In the genomic region with DNA sequence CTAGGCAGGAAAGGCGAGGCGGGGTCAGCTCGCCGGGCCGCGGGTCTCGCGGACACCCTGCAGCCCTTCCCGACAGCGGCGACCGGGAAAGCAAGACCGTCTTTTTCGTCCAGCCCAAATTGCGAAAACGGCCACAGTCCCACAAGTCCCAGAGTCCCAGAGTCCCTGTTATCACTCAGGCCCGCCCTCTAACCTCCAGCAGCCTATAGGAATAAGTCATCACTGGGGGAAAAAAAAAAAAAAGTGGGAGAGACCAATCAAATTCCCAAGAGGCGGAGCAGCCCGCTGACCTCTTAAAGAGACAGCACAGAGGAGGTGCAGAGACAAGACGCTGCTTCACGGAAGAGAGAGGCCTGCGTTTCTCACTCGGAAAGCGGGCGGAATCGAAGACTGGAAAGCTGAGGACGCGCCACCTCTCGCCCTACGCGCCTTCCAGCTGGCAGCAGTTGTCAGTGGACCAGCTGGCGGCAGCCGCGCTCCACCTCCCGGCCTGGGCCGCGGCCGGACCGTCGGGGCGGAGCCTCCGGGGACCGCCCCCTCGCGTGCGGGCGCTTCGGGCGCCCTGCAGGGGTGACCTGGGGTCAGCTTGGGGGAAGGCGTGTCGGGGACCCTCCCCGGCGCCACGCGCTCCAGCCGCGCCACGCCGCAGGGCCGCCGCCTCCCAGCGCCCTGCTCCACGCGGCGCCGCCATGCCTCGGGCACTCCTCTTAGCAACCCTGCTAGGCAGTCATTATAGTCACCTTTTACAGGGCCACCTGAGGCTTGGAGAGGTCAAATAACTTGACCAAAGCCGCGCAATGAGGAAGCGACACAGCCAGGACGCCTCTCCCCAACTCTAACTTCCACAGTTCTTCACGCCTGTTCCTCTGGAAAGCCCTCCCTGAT, we compare ENCODE assay signal across 8 cellular contexts. TPM values are rescaled to one million over a fixed set of nuclear protein-coding genes. Genes with fewer than 3 reads are reported as not detected.
DNase-seq lines count a peak whose midpoint lies in the region; TF ChIP-seq lines count a peak whose summit lies in the region.

Gene TPRA1 (minus strand): TSS at position 141 of the 885 bp plus-strand sequence. CDS start 10,587 bp downstream, outside the sequence.

- H3K4me1 ChIP-seq in HAP-1 (peaks cover 14% of the 10 kb centered on the region), stomach smooth muscle (ENCODE audit: control insufficient read depth, insufficient read depth, low read length) (peaks cover 39% of the 10 kb centered on the region)

- no peaks in the 10 kb centered on the region for H3K36me3 Mint-ChIP-seq in neural crest cell (ENCODE audit: low read depth)

- H3K4me3 Mint-ChIP-seq in neural crest cell: peak within 1 kb of the TSS; percentile 90

- H3K4me3 ChIP-seq in HAP-1: peak within 1 kb of the TSS; percentile 63
- peak within 1 kb of the TSS; percentile 94 for H3K4me3 ChIP-seq in MG63
- peak within 1 kb of the TSS; percentile 85 to 88 for H3K4me3 ChIP-seq in foreskin fibroblast (ENCODE audit: low read depth in 1 of 2, low read length in 2 of 2)
- peak within 1 kb of the TSS; percentile 87 to 90 for H3K4me3 ChIP-seq in stomach smooth muscle (ENCODE audit: low read length in 2 of 2)

- no peaks in the 10 kb centered on the region for H3K9me3 Mint-ChIP-seq in neural crest cell

- peak within 1 kb of the TSS; percentile 76 for H3K27ac ChIP-seq in stomach smooth muscle (ENCODE audit: low read length)

- H3K27me3 Mint-ChIP-seq in neural crest cell (ENCODE audit: low read depth): peaks cover 7% of the 10 kb centered on the region

- TF ChIP-seq CTCF in foreskin fibroblast (IDR thresholded peaks at IDR 0.05; ENCODE audit: low read depth, low read length) (peak; percentile 4), neural crest cell (conservative IDR thresholded peaks at IDR 0.05) (no peak)

- DNase-seq in GF-D8 (lab: John Stamatoyannopoulos, UW): peak; percentile 98
- DNase-seq in HAP-1 (ENCODE audit: low spot score in 2 of 2): peak; percentile 94 to 97
- peak; percentile 98 for DNase-seq in MG63
- DNase-seq in SIG-M5 treated with dmso at 0.1 percent for 504 hours (lab: John Stamatoyannopoulos, UW; ENCODE audit: unreplicated experiment): peak; percentile 99
- peak; percentile 76 for DNase-seq in activated gamma-delta T cell treated with Interleukin-2 at 50 U/mL for 16 hours
- peak; percentile 93 to 97 for DNase-seq in foreskin fibroblast
- peak; percentile 76 for DNase-seq in neural crest cell (ENCODE audit: low read depth, low spot score)

- peak within 1 kb of the TSS; percentile 87 to 95 for H3K9ac ChIP-seq in stomach smooth muscle (ENCODE audit: low read length in 2 of 2)

- in situ Hi-C loops in HAP-1 (cut with MboI; ENCODE audit: low sequenced_read_pairs): no loop called here

- H3K9me3 ChIP-seq in HAP-1 (no peaks in the 10 kb centered on the region), MG63 (no peaks in the 10 kb centered on the region), stomach smooth muscle (ENCODE audit: control insufficient read depth in 2 of 2, low read length in 2 of 2) (no peaks in the 10 kb centered on the region)

- peaks cover 29% of the 10 kb centered on the region for H3K4me1 Mint-ChIP-seq in neural crest cell

- no peaks in the 10 kb centered on the region for H3K27me3 ChIP-seq in HAP-1 (ENCODE audit: low read depth)
- no peaks in the 10 kb centered on the region for H3K27me3 ChIP-seq in MG63
- H3K27me3 ChIP-seq in stomach smooth muscle (ENCODE audit: control insufficient read depth in 1 of 2, insufficient read depth in 2 of 2, low read length in 2 of 2): no peaks in the 10 kb centered on the region

- no peak within 1 kb of the TSS for H3K27ac Mint-ChIP-seq in neural crest cell (ENCODE audit: unreplicated experiment)

- peaks cover 5% of the 10 kb centered on the region for H3K36me3 ChIP-seq in HAP-1 (replicated peaks)
- peaks cover 26% of the 10 kb centered on the region for H3K36me3 ChIP-seq in MG63
- peaks cover 2% of the 10 kb centered on the region in 2 donors for H3K36me3 ChIP-seq in stomach smooth muscle (ENCODE audit: control insufficient read depth in 2 of 2, insufficient read depth in 2 of 2, low read length in 2 of 2)

RNA-seq across cellular contexts. Expression of gene TPRA1, which starts in this region (rescaled TPM):
- total RNA-seq in MG63 (2014; rRNA removed; shearing (Covaris generic); ENCODE audit: low replicate concordance): 80.4 and 91.4 TPM in 2 replicates
- 27.2 and 27.4 TPM in 2 replicates for total RNA-seq in neural crest cell

Comparison
In these comparisons a context has a peak if more than half of its experiments do, and no peak if none do; other contexts are left out.
1. Peak in every context shown above with its lines: DNase-seq, H3K4me3 ChIP-seq and H3K27ac ChIP-seq.